ENCODE assay signal across 21 cellular contexts in the genomic region with DNA sequence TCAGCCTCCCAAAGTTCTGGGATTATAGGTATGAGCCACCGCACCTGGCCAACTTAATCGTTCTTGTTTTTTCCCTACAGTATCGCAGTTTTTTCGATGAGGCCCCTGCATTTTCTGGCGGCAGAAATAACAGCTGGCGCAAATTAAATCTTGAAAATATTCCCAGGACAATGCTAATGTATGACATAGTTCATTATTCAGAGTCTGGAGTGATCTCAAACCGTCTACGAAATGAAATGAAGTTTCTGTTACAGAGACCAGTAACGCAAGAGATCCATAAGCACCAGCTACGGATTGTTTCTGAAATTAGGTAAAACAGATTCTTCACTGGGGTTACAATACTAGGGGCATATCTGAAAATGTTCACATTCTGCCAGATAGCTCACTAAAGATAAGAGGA.
"Had no signal": no experiment of that assay in that cellular context is flagged by ENCODE, and none has a peak within 500 bp of the region (broad histone marks: within the 10 kb centered on the region; RNA-seq: fewer than 3 reads in every experiment).

No MANE protein-coding gene starts in this region.

- H3K4me3 ChIP-seq: esophagus muscularis mucosa, hepatocyte, lung, psoas muscle, right lobe of liver, spleen, tibial artery, upper lobe of right lung, vagina had no signal

- DNase-seq: effector memory CD8-positive, alpha-beta T cell; foreskin keratinocyte; head of caudate nucleus; left colon; left ventricle myocardium superior; mesendoderm; naive thymus-derived CD4-positive, alpha-beta T cell; psoas muscle; retina; right lobe of liver; spleen; stimulated activated CD4-positive, alpha-beta T cell treated with anti-CD3 and anti-CD28 coated beads, Interleukin-15, amount 100 ng/mL, for 24 hours; stimulated activated CD4-positive, alpha-beta T cell treated with anti-CD3 and anti-CD28 coated beads, Interleukin-1b, Interleukin-23, amount 100 ng/mL, for 48 hours; stimulated activated CD4-positive, alpha-beta T cell treated with anti-CD3 and anti-CD28 coated beads, Interleukin-4, amount 100 ng/mL, for 24 hours; tibial artery; upper lobe of right lung had no signal

- ATAC-seq: effector memory CD8-positive, alpha-beta T cell; foreskin keratinocyte; left colon; left ventricle myocardium superior; naive thymus-derived CD4-positive, alpha-beta T cell; psoas muscle; right lobe of liver; stimulated activated memory B cell treated with anti-CD40 and anti-IgM and Interleukin-4, amounts not matched to agents 10 μg/mL and 1 μg/mL and 100 μg/mL, for 72 hours; upper lobe of right lung had no signal
